In genomic region chr14:67514203-67514607, GRCh38 we compare ENCODE assay signal across 8 cellular contexts. TPM values are rescaled to one million over a fixed set of nuclear protein-coding genes. Genes with fewer than 3 reads are reported as not detected.
DNase-seq lines count a peak whose midpoint lies in the region; ATAC-seq and TF ChIP-seq lines count a peak whose summit lies in the region.

No MANE protein-coding gene starts in this region.

- H3K4me3 Mint-ChIP-seq in T-helper 2 cell treated with Interferon-gamma antibody and Interleukin-4, amounts not matched to agents 5 μg/mL and 100 μg/mL, for 36 hours = peak overlapping the region; percentile 86

- no peak for ATAC-seq in HG03442 (IDR thresholded peaks at IDR 0.05; ENCODE audit: unreplicated experiment)

- DNase-seq in T-helper 2 cell treated with Interferon-gamma antibody and Interleukin-4, amounts not matched to agents 5 μg/mL and 100 μg/mL, for 36 hours (ENCODE audit: low spot score) = no peak
- DNase-seq in T-helper 2 cell (no peak), kidney epithelial cell (ENCODE audit: low read depth) (no peak), testis (peak; percentile 38), 8988T (no peak)
- no peak for DNase-seq in activated effector memory CD4-positive, alpha-beta T cell treated with anti-CD3 and anti-CD28 coated beads, Interleukin-2, amount 50 U/mL, for 16 hours

- H3K4me1 ChIP-seq in testis = peaks cover 29% of the 10 kb centered on the region

- H3K4me1 Mint-ChIP-seq in T-helper 2 cell treated with Interferon-gamma antibody and Interleukin-4, amounts not matched to agents 5 μg/mL and 100 μg/mL, for 36 hours (ENCODE audit: low read depth) = peaks cover 15% of the 10 kb centered on the region

- TF ChIP-seq CTCF in kidney epithelial cell (IDR thresholded peaks at IDR 0.05; ENCODE audit: insufficient read depth, low read length, poor library complexity, severe bottlenecking) (no peak), testis (IDR thresholded peaks at IDR 0.05) (no peak)

- 0 to 27% methylated on average over 4 to 9 of the region's 9 CpGs for WGBS in testis, 2 donors

- no peaks in the 10 kb centered on the region for H3K36me3 ChIP-seq in kidney epithelial cell (ENCODE audit: control insufficient read depth, insufficient read depth, low read length)
- no peaks in the 10 kb centered on the region for H3K36me3 ChIP-seq in testis (ENCODE audit: low read depth, missing control alignments)

- peak overlapping the region; percentile 54 for H3K27ac ChIP-seq in angular gyrus (ENCODE audit: low read depth, low read length)
- H3K27ac ChIP-seq in testis = peak overlapping the region; percentile 74 to 88

- no peaks in the 10 kb centered on the region for H3K9me3 Mint-ChIP-seq in T-helper 2 cell treated with Interferon-gamma antibody and Interleukin-4, amounts not matched to agents 5 μg/mL and 100 μg/mL, for 36 hours

- peak overlapping the region; percentile 65 for H3K4me3 ChIP-seq in kidney epithelial cell (ENCODE audit: low read depth, low read length)
- H3K4me3 ChIP-seq in testis = peak overlapping the region; percentile 65 to 91

- no peak overlapping the region for H3K27ac Mint-ChIP-seq in T-helper 2 cell treated with Interferon-gamma antibody and Interleukin-4, amounts not matched to agents 5 μg/mL and 100 μg/mL, for 36 hours

- no peak for TF ChIP-seq POLR2A in testis (IDR thresholded peaks at IDR 0.05)

- H3K27me3 Mint-ChIP-seq in T-helper 2 cell treated with Interferon-gamma antibody and Interleukin-4, amounts not matched to agents 5 μg/mL and 100 μg/mL, for 36 hours (ENCODE audit: low read depth) = peaks cover 85% of the 10 kb centered on the region

- H3K9me3 ChIP-seq in testis = no peaks in the 10 kb centered on the region

- H3K36me3 Mint-ChIP-seq in T-helper 2 cell treated with Interferon-gamma antibody and Interleukin-4, amounts not matched to agents 5 μg/mL and 100 μg/mL, for 36 hours (ENCODE audit: low read depth) = no peaks in the 10 kb centered on the region

- H3K27me3 ChIP-seq in kidney epithelial cell (ENCODE audit: control insufficient read depth, insufficient read depth, low read length) (peaks cover 14% of the 10 kb centered on the region), testis (no peaks in the 10 kb centered on the region)

- intact Hi-C loops in testis (cut with DNase I; ENCODE audit: low total_unique reads) = no loop called here

RNA-seq across cellular contexts. Expression of gene PLEKHH1, which starts 18.9 kb away (rescaled TPM):
- total RNA-seq in kidney epithelial cell (9.4 and 11.5 TPM in 2 replicates), testis (10 to 100 TPM; 49.1 to 61.3 TPM)
- polyA plus RNA-seq in testis (ENCODE audit: insufficient read depth, low read depth, low replicate concordance) = 21.4 TPM

RNA-seq across cellular contexts. Expression of gene TMEM229B, which starts 25.7 kb away (rescaled TPM):
- total RNA-seq in kidney epithelial cell (0.21 and 0.41 TPM in 2 replicates), testis (10 to 100 TPM; 59.6 to 77.4 TPM)
- polyA plus RNA-seq in testis (ENCODE audit: insufficient read depth, low read depth, low replicate concordance) = 12.6 TPM

Comparison
In these comparisons a context has a peak if more than half of its experiments do, and no peak if none do; other contexts are left out.
1. RNA of gene TMEM229B, which starts 25.7 kb away (total RNA-seq): 59.6 to 77.4 TPM in testis; 0.21 to 0.41 TPM in kidney epithelial cell; every median in the first group is over 10 times any median in the second.